ENCODE assay signal across 17 cellular contexts in genomic region chr1:221284028-221284427, GRCh38.
DNase-seq lines count a peak whose midpoint lies in the region; FAIRE-seq and TF ChIP-seq lines count a peak whose summit lies in the region.
"Had no signal": no experiment of that assay in that cellular context is flagged by ENCODE, and none has a peak within 500 bp of the region (broad histone marks: within the 10 kb centered on the region; RNA-seq: fewer than 3 reads in every experiment).

No MANE protein-coding gene starts in this region.

- H3K36me3 Mint-ChIP-seq in type B pancreatic cell, result no peaks in the 10 kb centered on the region
- H3K36me3 Mint-ChIP-seq: CD8-positive, alpha-beta T cell had no signal

- FAIRE-seq in frontal cortex (lab: Jason Lieb, UNC), result no peak
- FAIRE-seq: TTC549 had no signal

- 15 to 26% (median 22%) methylated on average over 1 of the region's 1 CpG for WGBS in adrenal gland, 4 donors

- H3K9me3 ChIP-seq in AG04450 (ENCODE audit: control insufficient read depth, insufficient read depth, low read length) (no peaks in the 10 kb centered on the region), adrenal gland (replicated peaks in 1 of 3) (no peaks in the 10 kb centered on the region)
- no peaks in the 10 kb centered on the region for H3K9me3 ChIP-seq in effector memory CD4-positive, alpha-beta T cell (ENCODE audit: control insufficient read depth, low read length)
- H3K9me3 ChIP-seq: thoracic aorta had no signal

- H3K27ac Mint-ChIP-seq in type B pancreatic cell, result no peak overlapping the region
- H3K27ac Mint-ChIP-seq: CD8-positive, alpha-beta T cell had no signal

- CTCF ChIA-PET in AG04450 (lab: Charles Lee), result interaction anchor here (2.0 kb wide), 1 partner anchor 20 kb away, joined by 5 read pairs; no protein-coding TSS in a partner anchor

- H3K27ac ChIP-seq in AG04450 (ENCODE audit: low read depth, low read length) (no peak overlapping the region), adrenal gland (no peak overlapping the region)
- H3K27ac ChIP-seq in effector memory CD4-positive, alpha-beta T cell (ENCODE audit: insufficient read depth, low read length, poor library complexity, severe bottlenecking), result no peak overlapping the region
- H3K27ac ChIP-seq: HL-60, thoracic aorta had no signal

- intact Hi-C loops in adrenal gland (cut with DNase I), result no loop called here

- H3K27me3 Mint-ChIP-seq in type B pancreatic cell, result peaks cover 3% of the 10 kb centered on the region

- no peaks in the 10 kb centered on the region for H3K4me1 ChIP-seq in effector memory CD4-positive, alpha-beta T cell (ENCODE audit: control insufficient read depth, insufficient read depth, low read length, poor library complexity, severe bottlenecking)
- H3K4me1 ChIP-seq in adrenal gland (replicated peaks in 1 of 2), result no peaks in the 10 kb centered on the region

- H3K9me3 Mint-ChIP-seq in type B pancreatic cell, result peaks cover 3% of the 10 kb centered on the region
- H3K9me3 Mint-ChIP-seq: CD8-positive, alpha-beta T cell had no signal

- no peaks in the 10 kb centered on the region for H3K36me3 ChIP-seq in effector memory CD4-positive, alpha-beta T cell (ENCODE audit: control insufficient read depth, insufficient read depth, low read length)
- no peaks in the 10 kb centered on the region for H3K36me3 ChIP-seq in adrenal gland (replicated peaks in 1 of 2)
- H3K36me3 ChIP-seq: thoracic aorta had no signal

- DNase-seq in AG04450 (ENCODE audit: low read depth, low spot score) (peak; percentile 58), HT1080 (ENCODE audit: low read depth) (peak; percentile 76), SHP77 treated with DMSO at 0.1 percent for 48 hours (lab: John Stamatoyannopoulos, UW) (peak; percentile 35), frontal cortex (ENCODE audit: low spot score in 2 of 2) (peak; percentile 12 to 48), type B pancreatic cell (ENCODE audit: extremely low spot score, unreplicated experiment) (no peak), CD1c-positive myeloid dendritic cell (ENCODE audit: extremely low spot score) (no peak), adrenal gland (no peak)
- no peak for DNase-seq in effector memory CD4-positive, alpha-beta T cell
- DNase-seq: activated gamma-delta T cell treated with Interleukin-2 at 50 U/mL for 16 hours; CD8-positive, alpha-beta T cell; erythroblast; H7; NCI-H526 treated with DMSO at 0.1 percent for 48 hours; stimulated activated CD4-positive, alpha-beta T cell treated with anti-CD3 and anti-CD28 coated beads, Interleukin-1b, Interleukin-23, amount 100 ng/mL, for 48 hours had no signal

- H3K4me3 Mint-ChIP-seq in type B pancreatic cell, result no peak overlapping the region
- H3K4me3 Mint-ChIP-seq: CD8-positive, alpha-beta T cell had no signal

- H3K4me3 ChIP-seq in AG04450 (ENCODE audit: low read depth, low read length) (no peak overlapping the region), adrenal gland (no peak overlapping the region)
- no peak overlapping the region for H3K4me3 ChIP-seq in effector memory CD4-positive, alpha-beta T cell (ENCODE audit: insufficient read depth, low read depth, low read length, poor library complexity, severe bottlenecking)
- H3K4me3 ChIP-seq: thoracic aorta had no signal

- TF ChIP-seq CTCF in AG04450 (IDR thresholded peaks at IDR 0.05; ENCODE audit: low read depth, low read length), result no peak
- TF ChIP-seq CTCF in type B pancreatic cell (conservative IDR thresholded peaks at IDR 0.05), result no peak
- TF ChIP-seq CTCF in adrenal gland (IDR thresholded peaks at IDR 0.05), result no peak

- H3K4me1 Mint-ChIP-seq in type B pancreatic cell (ENCODE audit: unreplicated experiment), result peaks cover 21% of the 10 kb centered on the region

- POLR2A ChIA-PET in AG04450 (lab: Yijun Ruan, JAX), result interaction anchor here (1.5 kb wide), 1 partner anchor 10 kb away, joined by 6 read pairs; no protein-coding TSS in a partner anchor

- H3K27me3 ChIP-seq in AG04450 (ENCODE audit: control insufficient read depth, insufficient read depth, low read length), result no peaks in the 10 kb centered on the region
- no peaks in the 10 kb centered on the region for H3K27me3 ChIP-seq in effector memory CD4-positive, alpha-beta T cell (replicated peaks; ENCODE audit: control insufficient read depth, insufficient read depth, low read length, poor library complexity, severe bottlenecking)
- H3K27me3 ChIP-seq in adrenal gland, result no peaks in the 10 kb centered on the region

- TF ChIP-seq POLR2A in adrenal gland (IDR thresholded peaks at IDR 0.05), result no peak

Comparison
In these comparisons a context has a peak if more than half of its experiments do, and no peak if none do; other contexts are left out.
1. DNase-seq: peak in AG04450 (single experiment), HT1080 (single experiment), SHP77 treated with DMSO at 0.1 percent for 48 hours (single experiment) and frontal cortex (2 of 2); none in type B pancreatic cell (single experiment), effector memory CD4-positive, alpha-beta T cell (0 of 3), CD1c-positive myeloid dendritic cell (single experiment) and adrenal gland (0 of 7).